17 cellular contexts compared by ENCODE assay signal in the genomic region with DNA sequence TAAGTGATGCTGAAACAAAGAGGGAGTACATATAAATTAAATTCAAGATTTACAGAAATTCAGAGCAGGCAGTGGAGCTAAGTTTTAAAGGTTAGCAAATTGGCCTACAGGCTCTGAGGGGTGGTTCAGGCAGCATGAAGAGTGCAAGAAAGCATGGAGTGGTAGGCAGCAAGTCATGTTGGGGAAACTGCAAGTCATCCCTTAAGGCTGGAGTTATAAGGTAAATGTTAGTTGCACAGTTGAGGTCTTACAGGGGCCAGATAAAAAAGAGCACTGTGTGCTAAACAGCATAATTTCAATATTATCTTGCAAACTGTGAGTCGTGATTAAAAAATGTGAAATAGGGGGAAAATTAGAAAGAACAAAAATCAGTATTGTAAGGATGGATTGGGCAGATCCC.
"Had no signal": no experiment of that assay in that cellular context is flagged by ENCODE, and none has a peak within 500 bp of the region (broad histone marks: within the 10 kb centered on the region; RNA-seq: fewer than 3 reads in every experiment).

No MANE protein-coding gene starts in this region.

- DNase-seq: activated CD4-positive, alpha-beta T cell treated with anti-CD3 and anti-CD28 coated beads for 1 hour; activated CD4-positive, alpha-beta T cell treated with anti-CD3 and anti-CD28 coated beads, Interleukin-2, amount 50 U/mL, for 4 hours; activated gamma-delta T cell; amniotic stem cell; body of pancreas; central memory CD4-positive, alpha-beta T cell; colonic mucosa; immature natural killer cell; mucosa of descending colon; naive B cell; retina; stimulated activated CD4-positive, alpha-beta T cell treated with anti-CD3 and anti-CD28 coated beads, Interleukin-12 subunit alpha, Interleukin-12 subunit beta, amount 100 ng/mL, for 4 hours; stimulated activated CD4-positive, alpha-beta T cell treated with anti-CD3 and anti-CD28 coated beads, Interleukin-1b, Interleukin-23, amount 100 ng/mL, for 48 hours; stimulated activated CD8-positive, alpha-beta memory T cell treated with anti-CD3 and anti-CD28 coated beads, Interleukin-4, amount 100 ng/mL, for 48 hours; stimulated activated naive CD4-positive, alpha-beta T cell; T-helper 2 cell had no signal

- H3K4me1 ChIP-seq: body of pancreas, colonic mucosa had no signal

- ATAC-seq: body of pancreas, mucosa of descending colon had no signal

- H3K9me3 ChIP-seq: body of pancreas, colonic mucosa, mucosa of descending colon had no signal

- H3K27ac ChIP-seq: body of pancreas, colonic mucosa, VCaP had no signal

- H3K4me3 ChIP-seq: body of pancreas, colonic mucosa, mucosa of descending colon had no signal
